9 cellular contexts compared by ENCODE assay signal in genomic region chr7:36084485-36085091, GRCh38.
A peak's percentile ranks its signal among the peaks of the same experiment; 100 is the strongest.
DNase-seq lines count a peak whose midpoint lies in the region; ATAC-seq and TF ChIP-seq lines count a peak whose summit lies in the region.
"Had no signal": no experiment of that assay in that cellular context is flagged by ENCODE, and none has a peak within 500 bp of the region (broad histone marks: within the 10 kb centered on the region; RNA-seq: fewer than 3 reads in every experiment).

No MANE protein-coding gene starts in this region.

- peak; percentile 66 for TF ChIP-seq CTCF in AG04449 (IDR thresholded peaks at IDR 0.05; ENCODE audit: insufficient read depth, low read length, missing control alignments)
- TF ChIP-seq CTCF in NB4 (IDR thresholded peaks at IDR 0.05; ENCODE audit: low read depth, low read length), result no peak

- ATAC-seq in left lobe of liver (peak; percentile 98), HG03469 (IDR thresholded peaks at IDR 0.05; ENCODE audit: unreplicated experiment) (no peak), HG03378 (IDR thresholded peaks at IDR 0.05; ENCODE audit: unreplicated experiment) (no peak)
- ATAC-seq: stimulated activated naive B cell treated with anti-CD40 and anti-IgM and Interleukin-4, amounts not matched to agents 10 μg/mL and 1 μg/mL and 100 μg/mL, for 72 hours had no signal

- H3K4me3 ChIP-seq in AG04449 (ENCODE audit: low read depth, low read length) (no peak overlapping the region), NB4 (ENCODE audit: low read depth, low read length) (no peak overlapping the region)

- TF ChIP-seq POLR2A in NB4 (IDR thresholded peaks at IDR 0.05; ENCODE audit: extremely low read depth, insufficient read length), result no peak

- CTCF ChIA-PET in AG04449 (lab: Yijun Ruan, JAX), result no interaction called here

- DNase-seq in AG04449 (ENCODE audit: low read depth, low spot score) (no peak), NB4 (ENCODE audit: low read depth) (peak; percentile 19), brain pericyte (ENCODE audit: low read depth, low spot score) (peak; percentile 4), left lobe of liver (ENCODE audit: low spot score) (peak; percentile 67), putamen (ENCODE audit: low spot score) (no peak), GM19240 (ENCODE audit: insufficient read length, low spot score) (no peak)
- DNase-seq: stimulated activated naive B cell treated with anti-CD40 and anti-IgM and Interleukin-4, amounts not matched to agents 10 μg/mL and 1 μg/mL and 100 μg/mL, for 72 hours had no signal

- POLR2A ChIA-PET in AG04449 (lab: Yijun Ruan, JAX), result interaction anchor here (0.7 kb wide), 1 partner anchor 9 kb away, joined by 3 read pairs; no protein-coding TSS in a partner anchor

Comparison
In these comparisons a context has a peak if more than half of its experiments do, and no peak if none do; other contexts are left out.
1. DNase-seq: peak in NB4 (single experiment), brain pericyte (single experiment) and left lobe of liver (single experiment); none in AG04449 (single experiment), putamen (single experiment) and GM19240 (single experiment).